ENCODE assay signal across 9 cellular contexts in genomic region chr15:90680371-90680935, GRCh38. TPM values are rescaled to one million over a fixed set of nuclear protein-coding genes. Genes with fewer than 3 reads are reported as not detected.
DNase-seq lines count a peak whose midpoint lies in the region; ATAC-seq and TF ChIP-seq lines count a peak whose summit lies in the region.
"Had no signal": no experiment of that assay in that cellular context is flagged by ENCODE, and none has a peak within 500 bp of the region (broad histone marks: within the 10 kb centered on the region; RNA-seq: fewer than 3 reads in every experiment).

No MANE protein-coding gene starts in this region.

- no peaks in the 10 kb centered on the region for H3K27me3 ChIP-seq in GM23248 (replicated peaks; ENCODE audit: insufficient read depth)
- no peaks in the 10 kb centered on the region for H3K27me3 ChIP-seq in SK-N-SH (ENCODE audit: insufficient read depth)
- no peaks in the 10 kb centered on the region for H3K27me3 ChIP-seq in skeletal muscle tissue (ENCODE audit: control insufficient read depth in 3 of 3, insufficient read depth in 3 of 3, low read length in 3 of 3)

- no peaks in the 10 kb centered on the region for H4K20me1 ChIP-seq in GM23248 (ENCODE audit: insufficient read depth)
- no peaks in the 10 kb centered on the region; the same call in 1 of the 2 replicates for H4K20me1 ChIP-seq in SK-N-SH (ENCODE audit: insufficient read depth)

- H3K36me3 ChIP-seq in GM23248 (ENCODE audit: low read depth) (no peaks in the 10 kb centered on the region), SK-N-SH (replicated peaks in 1 of 2; ENCODE audit: control insufficient read depth in 1 of 2, insufficient read depth in 2 of 2, low read length in 1 of 2) (no peaks in the 10 kb centered on the region), skeletal muscle tissue (ENCODE audit: control insufficient read depth in 3 of 3, insufficient read depth in 3 of 3, low read length in 3 of 3) (no peaks in the 10 kb centered on the region)

- TF ChIP-seq CTCF in SK-N-SH (IDR thresholded peaks at IDR 0.05) (no peak), type B pancreatic cell (conservative IDR thresholded peaks at IDR 0.05) (no peak)

- in situ Hi-C loops in GM23248 (cut with MboI): no loop called here

- 1% methylated on average over 6 of the region's 6 CpGs for WGBS in GM23248 (ENCODE audit: low coverage in 1 of 2, low lambda C conversion rate in 2 of 2, missing lambda C conversion rate in 2 of 2), 2 experiments
- WGBS in SK-N-SH (ENCODE audit: low lambda C conversion rate): 17% methylated on average over 6 of the region's 6 CpGs

- peak overlapping the region; percentile 65 for H3K4me2 ChIP-seq in GM23248 (ENCODE audit: unreplicated experiment)
- H3K4me2 ChIP-seq in SK-N-SH: peak overlapping the region; percentile 32; the same call in 1 of the 2 replicates

- no peaks in the 10 kb centered on the region for H3K27me3 Mint-ChIP-seq in type B pancreatic cell
- no peaks in the 10 kb centered on the region for H3K27me3 Mint-ChIP-seq in activated CD8-positive, alpha-beta memory T cell treated with anti-CD3 and anti-CD28 coated beads, Interleukin-2, amount 10 ng/mL, durations not matched to agents 7 days and 5 days
- H3K27me3 Mint-ChIP-seq: T-cell had no signal

- ATAC-seq in activated CD8-positive, alpha-beta memory T cell treated with anti-CD3 and anti-CD28 coated beads, Interleukin-2, amount 10 ng/mL, durations not matched to agents 7 days and 5 days: no peak
- ATAC-seq: T-cell had no signal

- CTCF ChIA-PET in SK-N-SH (lab: Yijun Ruan, JAX): no interaction called here
- CTCF ChIA-PET in activated CD8-positive, alpha-beta memory T cell treated with anti-CD3 and anti-CD28 coated beads, Interleukin-2, amount 10 ng/mL, durations not matched to agents 7 days and 5 days (lab: Charles Lee): interaction anchor here (2.1 kb wide), 1 partner anchor 33 kb away, joined by 5 read pairs; no protein-coding TSS in a partner anchor

- no peak for TF ChIP-seq RAD21 in SK-N-SH (IDR thresholded peaks at IDR 0.05; ENCODE audit: low read length)

- DNase-seq in GM23248: peak; percentile 97
- DNase-seq in SK-N-SH: no peak
- peak; percentile 99 for DNase-seq in fibroblast of peridontal ligament (ENCODE audit: extremely low read depth)
- no peak for DNase-seq in type B pancreatic cell (ENCODE audit: extremely low spot score, unreplicated experiment)
- DNase-seq in midbrain (lab: John Stamatoyannopoulos, UW): no peak
- no peak for DNase-seq in activated CD8-positive, alpha-beta memory T cell treated with anti-CD3 and anti-CD28 coated beads, Interleukin-2, amount 10 ng/mL, durations not matched to agents 7 days and 5 days
- DNase-seq in HuH-7 (ENCODE audit: low spot score): no peak
- DNase-seq: T-cell had no signal

- no peak overlapping the region for H3K4me3 Mint-ChIP-seq in type B pancreatic cell
- no peak overlapping the region for H3K4me3 Mint-ChIP-seq in activated CD8-positive, alpha-beta memory T cell treated with anti-CD3 and anti-CD28 coated beads, Interleukin-2, amount 10 ng/mL, durations not matched to agents 7 days and 5 days
- H3K4me3 Mint-ChIP-seq: T-cell had no signal

- H3K9ac ChIP-seq in GM23248 (peak overlapping the region; percentile 61), SK-N-SH (peak overlapping the region; percentile 30; the same call in 1 of the 2 replicates), skeletal muscle tissue (ENCODE audit: low read depth in 1 of 3, low read length in 3 of 3) (no peak overlapping the region)

- no peak overlapping the region for H3K27ac Mint-ChIP-seq in type B pancreatic cell
- H3K27ac Mint-ChIP-seq in activated CD8-positive, alpha-beta memory T cell treated with anti-CD3 and anti-CD28 coated beads, Interleukin-2, amount 10 ng/mL, durations not matched to agents 7 days and 5 days: no peak overlapping the region
- H3K27ac Mint-ChIP-seq: T-cell had no signal

- peaks cover 22% of the 10 kb centered on the region for H3K4me1 ChIP-seq in GM23248 (ENCODE audit: insufficient read depth)
- peaks cover 4 to 14% of the 10 kb centered on the region in 2 experiments; a peak in 3 of 4 replicates for H3K4me1 ChIP-seq in SK-N-SH (ENCODE audit: control insufficient read depth in 1 of 2, insufficient read depth in 2 of 2, low read depth in 1 of 2, low read length in 1 of 2)
- peaks cover 3 to 9% (median 6%) of the 10 kb centered on the region in 3 donors for H3K4me1 ChIP-seq in skeletal muscle tissue (ENCODE audit: control insufficient read depth in 3 of 3, insufficient read depth in 3 of 3, low read length in 3 of 3)

- H3K9me3 ChIP-seq in GM23248 (ENCODE audit: low read depth) (no peaks in the 10 kb centered on the region), SK-N-SH (no peaks in the 10 kb centered on the region), skeletal muscle tissue (ENCODE audit: control insufficient read depth in 3 of 3, low read length in 3 of 3) (no peaks in the 10 kb centered on the region)

- H2AFZ ChIP-seq in GM23248 (0 out of 2 replicates have a peak overlapping the region, but pooled peaks have one; percentile 20), SK-N-SH (ENCODE audit: low read depth) (peak overlapping the region; percentile 46; the same call in 1 of the 2 replicates)

- H3K4me1 Mint-ChIP-seq in type B pancreatic cell (ENCODE audit: unreplicated experiment): peaks cover 7% of the 10 kb centered on the region
- peaks cover 49% of the 10 kb centered on the region for H3K4me1 Mint-ChIP-seq in activated CD8-positive, alpha-beta memory T cell treated with anti-CD3 and anti-CD28 coated beads, Interleukin-2, amount 10 ng/mL, durations not matched to agents 7 days and 5 days

- H3K27ac ChIP-seq in GM23248 (peak overlapping the region; percentile 89), SK-N-SH (ENCODE audit: low read depth in 2 of 2, low read length in 1 of 2) (peak overlapping the region; percentile 31 to 86; a peak in 3 of 4 replicates), skeletal muscle tissue (ENCODE audit: low read depth, low read length) (peak overlapping the region; percentile 50)

- H3K9me2 ChIP-seq in GM23248 (ENCODE audit: insufficient read depth): no peaks in the 10 kb centered on the region
- no peaks in the 10 kb centered on the region for H3K9me2 ChIP-seq in SK-N-SH

- peaks cover 25% of the 10 kb centered on the region for H3F3A ChIP-seq in GM23248 (ENCODE audit: insufficient read depth)
- H3F3A ChIP-seq in SK-N-SH (replicated peaks; ENCODE audit: insufficient read depth): peaks cover 25% of the 10 kb centered on the region

- no peaks in the 10 kb centered on the region for H3K9me3 Mint-ChIP-seq in type B pancreatic cell
- peaks cover 2% of the 10 kb centered on the region for H3K9me3 Mint-ChIP-seq in activated CD8-positive, alpha-beta memory T cell treated with anti-CD3 and anti-CD28 coated beads, Interleukin-2, amount 10 ng/mL, durations not matched to agents 7 days and 5 days (ENCODE audit: low read depth)
- H3K9me3 Mint-ChIP-seq: T-cell had no signal

- TF ChIP-seq EP300 in SK-N-SH (IDR thresholded peaks at IDR 0.05; ENCODE audit: borderline replicate concordance in 1 of 2, low read depth in 1 of 2, low read length in 1 of 2): peak in 1 of 2 experiments; percentile 94; a peak in 2 of 4 replicates

- no peaks in the 10 kb centered on the region for H3K79me2 ChIP-seq in GM23248 (ENCODE audit: insufficient read depth)
- H3K79me2 ChIP-seq in SK-N-SH (ENCODE audit: insufficient read depth): no peaks in the 10 kb centered on the region

- H3K36me3 Mint-ChIP-seq in type B pancreatic cell: no peaks in the 10 kb centered on the region
- peaks cover 9% of the 10 kb centered on the region for H3K36me3 Mint-ChIP-seq in activated CD8-positive, alpha-beta memory T cell treated with anti-CD3 and anti-CD28 coated beads, Interleukin-2, amount 10 ng/mL, durations not matched to agents 7 days and 5 days
- H3K36me3 Mint-ChIP-seq: T-cell had no signal

- no peak overlapping the region for H3K4me3 ChIP-seq in GM23248
- no peak overlapping the region for H3K4me3 ChIP-seq in SK-N-SH (ENCODE audit: low read depth in 2 of 2, low read length in 1 of 2)
- no peak overlapping the region for H3K4me3 ChIP-seq in skeletal muscle tissue (ENCODE audit: low read length in 3 of 3)

- POLR2A ChIA-PET in SK-N-SH (lab: Yijun Ruan, JAX): no interaction called here

TF ChIP-seq in SK-N-SH, 30 proteins besides CTCF, POLR2A, EP300 and RAD21 (continues in another document):
- TF ChIP-seq RCOR1 (IDR thresholded peaks at IDR 0.05; ENCODE audit: low read length): no peak
- no peak for TF ChIP-seq GATA2 (CRISPR knock-in tag; IDR thresholded peaks at IDR 0.05)
- TF ChIP-seq RXRA (IDR thresholded peaks at IDR 0.05; ENCODE audit: borderline replicate concordance, low read depth): peak; percentile 91
- TF ChIP-seq MXI1 (IDR thresholded peaks at IDR 0.05; ENCODE audit: low read depth, low read length): no peak
- no peak for TF ChIP-seq GABPA (IDR thresholded peaks at IDR 0.05; ENCODE audit: low read depth)
- TF ChIP-seq FOXJ3 (CRISPR knock-in tag; IDR thresholded peaks at IDR 0.05): no peak
- peak; percentile 100 for TF ChIP-seq TCF12 (IDR thresholded peaks at IDR 0.05)
- peak; percentile 100 for TF ChIP-seq MAX (IDR thresholded peaks at IDR 0.05; ENCODE audit: low read depth)
- TF ChIP-seq TAF1 (IDR thresholded peaks at IDR 0.05; ENCODE audit: borderline replicate concordance, low read depth, low read length): no peak
- peak; percentile 94 for TF ChIP-seq JUND (IDR thresholded peaks at IDR 0.05)
- 0 out of 2 replicates have a peak, but pooled peaks have one; percentile 12 for TF ChIP-seq USF1 (IDR thresholded peaks at IDR 0.05; ENCODE audit: borderline replicate concordance, low read depth)
- peak; percentile 63; the same call in 1 of the 2 replicates for TF ChIP-seq FOXM1 (IDR thresholded peaks at IDR 0.05; ENCODE audit: low read depth)

RNA-seq across cellular contexts. Expression of gene BLM, which starts 36.7 kb away (rescaled TPM):
- total RNA-seq in GM23248 (2014; rRNA removed; shearing (Covaris generic)): 2.1 and 4.8 TPM in 2 replicates
- polyA plus RNA-seq in GM23248 (2016; fragmentation: Nextera tagmentation; extraction: Ambion mirVana) (1.9 and 2.1 TPM in 2 replicates), SK-N-SH (2012; rRNA removed) (2.7 and 2.9 TPM in 2 replicates)
- 2.0 and 2.3 TPM in 2 replicates for polyA plus RNA-seq in SK-N-SH (2012; cell fraction: cytosol; rRNA removed)
- 2.8 and 4.2 TPM in 2 replicates for polyA plus RNA-seq in SK-N-SH (2012; cell fraction: nucleus; rRNA removed)
- total RNA-seq in skeletal muscle tissue (2.1 TPM), type B pancreatic cell (ENCODE audit: low replicate concordance) (8.5 and 21.5 TPM in 2 replicates)
- 10 to 100 TPM; 83.4 to 92.7 TPM for total RNA-seq in activated CD8-positive, alpha-beta memory T cell treated with anti-CD3 and anti-CD28 coated beads, Interleukin-2, amount 10 ng/mL, durations not matched to agents 7 days and 5 days

Comparison
In these comparisons a context has a peak if more than half of its experiments do, and no peak if none do; other contexts are left out.
1. DNase-seq: peak in GM23248 (single experiment) and fibroblast of peridontal ligament (single experiment); none in SK-N-SH (single experiment), type B pancreatic cell (single experiment), midbrain (single experiment), activated CD8-positive, alpha-beta memory T cell treated with anti-CD3 and anti-CD28 coated beads, Interleukin-2, amount 10 ng/mL, durations not matched to agents 7 days and 5 days (single experiment) and HuH-7 (single experiment).
2. H3K9ac ChIP-seq: peak in GM23248 (single experiment) and SK-N-SH (single experiment); none in skeletal muscle tissue (0 of 3).
3. Peak in every context shown above with its lines, with median percentiles within 50 percentile points of each other: H3K27ac ChIP-seq.